1 cellular context compared by ENCODE assay signal in the genomic region with DNA sequence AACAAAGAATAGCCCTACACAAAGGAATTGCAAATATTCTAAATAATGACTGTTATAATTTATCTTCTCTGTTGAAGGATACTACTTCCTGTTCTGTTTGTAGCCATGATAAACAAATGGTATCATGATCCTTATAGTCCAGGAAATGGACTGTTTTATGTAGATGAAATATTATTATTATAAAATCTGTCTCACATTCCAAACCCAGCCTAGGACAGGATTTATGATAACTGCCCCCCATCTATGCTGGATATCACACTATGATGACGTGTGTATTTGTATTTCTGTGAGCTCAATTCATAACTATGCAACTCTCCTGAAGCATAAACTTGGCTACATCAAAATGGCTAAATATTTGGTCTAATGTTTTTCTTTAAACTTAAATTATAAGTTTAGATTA.
TF ChIP-seq lines count a peak whose summit lies in the region.

No MANE protein-coding gene starts in this region.

TF ChIP-seq in IMR-90, 13 proteins besides CTCF, POLR2A, EP300 and RAD21 (continued from another document):
- TF ChIP-seq, protein P1, sequence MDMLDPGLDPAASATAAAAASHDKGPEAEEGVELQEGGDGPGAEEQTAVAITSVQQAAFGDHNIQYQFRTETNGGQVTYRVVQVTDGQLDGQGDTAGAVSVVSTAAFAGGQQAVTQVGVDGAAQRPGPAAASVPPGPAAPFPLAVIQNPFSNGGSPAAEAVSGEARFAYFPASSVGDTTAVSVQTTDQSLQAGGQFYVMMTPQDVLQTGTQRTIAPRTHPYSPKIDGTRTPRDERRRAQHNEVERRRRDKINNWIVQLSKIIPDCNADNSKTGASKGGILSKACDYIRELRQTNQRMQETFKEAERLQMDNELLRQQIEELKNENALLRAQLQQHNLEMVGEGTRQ (IDR thresholded peaks at IDR 0.05; ENCODE audit: low read depth, low read length) = no peak
- no peak for TF ChIP-seq MAFK (IDR thresholded peaks at IDR 0.05; ENCODE audit: low read depth, low read length)
